9 cellular contexts compared by ENCODE assay signal in the genomic region with DNA sequence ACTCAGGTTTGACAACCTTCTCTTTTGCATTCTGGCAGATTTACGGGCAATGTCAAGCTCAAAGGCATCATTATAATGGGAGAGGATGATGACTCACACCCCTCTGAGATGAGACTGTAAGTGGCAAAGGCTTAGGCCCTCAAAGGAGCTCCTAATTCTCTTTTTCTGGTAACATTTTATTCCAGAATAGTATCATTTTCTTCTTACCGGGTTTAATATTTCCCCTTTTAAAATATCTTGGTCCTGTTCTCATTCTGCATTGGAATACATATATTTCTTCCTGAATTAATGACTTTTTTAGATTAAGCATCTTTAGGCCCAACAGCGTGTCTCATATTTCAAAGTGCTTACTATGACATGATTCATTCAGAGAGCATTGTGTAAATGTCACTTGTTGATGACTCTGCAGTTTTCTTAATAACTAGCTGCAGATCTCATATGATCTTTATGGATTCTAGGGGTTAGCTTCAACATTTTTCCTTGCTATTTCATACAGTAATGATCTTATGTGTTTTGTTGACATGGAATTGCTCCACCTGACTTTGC. TPM values are rescaled to one million over a fixed set of nuclear protein-coding genes. Genes with fewer than 3 reads are reported as not detected.
DNase-seq lines count a peak whose midpoint lies in the region; TF ChIP-seq lines count a peak whose summit lies in the region.
"Had no signal": no experiment of that assay in that cellular context is flagged by ENCODE, and none has a peak within 500 bp of the region (broad histone marks: within the 10 kb centered on the region; RNA-seq: fewer than 3 reads in every experiment).

No MANE protein-coding gene starts in this region.

- peak overlapping the region; percentile 74 for H3K4me3 Mint-ChIP-seq in Calu3 (ENCODE audit: low read depth, unreplicated experiment)
- peak overlapping the region; percentile 94 for H3K4me3 Mint-ChIP-seq in nephron progenitor cell

- H3K27me3 Mint-ChIP-seq in Calu3 (ENCODE audit: unreplicated experiment) (no peaks in the 10 kb centered on the region), nephron progenitor cell (ENCODE audit: low read depth, poor library complexity) (no peaks in the 10 kb centered on the region)

- TF ChIP-seq POLR2A in uterus (IDR thresholded peaks at IDR 0.05) = no peak

- H3K9ac ChIP-seq in MM.1S (ENCODE audit: low read length) = no peak overlapping the region; the same call in 1 of the 2 replicates

- no TSS peak for BruUV-seq in Calu3 (replicated peaks; lab: Mats Ljungman, UMichigan)

- H3K27ac Mint-ChIP-seq in Calu3 (ENCODE audit: unreplicated experiment) (no peak overlapping the region), nephron progenitor cell (no peak overlapping the region)

- H4K20me1 ChIP-seq in MM.1S (ENCODE audit: insufficient read depth, low read length) = 0 out of 2 replicates have a peak, but pooled peaks cover 3% of the 10 kb centered on the region

- H3K27me3 ChIP-seq in MM.1S (replicated peaks; ENCODE audit: insufficient read depth, low read length) = no peaks in the 10 kb centered on the region
- no peaks in the 10 kb centered on the region for H3K27me3 ChIP-seq in brain microvascular endothelial cell (replicated peaks)
- no peaks in the 10 kb centered on the region for H3K27me3 ChIP-seq in uterus

- no peak for DNase-seq in Calu3
- no peak for DNase-seq in MM.1S
- DNase-seq in brain microvascular endothelial cell = no peak
- DNase-seq in nephron progenitor cell = no peak
- no peak for DNase-seq in NCI-H345 (lab: John Stamatoyannopoulos, UW)
- no peak for DNase-seq in NCI-H2107 (lab: John Stamatoyannopoulos, UW)
- no peak for DNase-seq in uterus
- DNase-seq in NCI-H2227 (lab: John Stamatoyannopoulos, UW; ENCODE audit: unreplicated experiment) = no peak
- DNase-seq: T-helper 9 cell had no signal

- H3K9me2 ChIP-seq in MM.1S (replicated peaks; ENCODE audit: insufficient read depth, low read length) = no peaks in the 10 kb centered on the region

- H3K9me3 ChIP-seq in MM.1S (replicated peaks; ENCODE audit: insufficient read depth, low read length) = no peaks in the 10 kb centered on the region
- H3K9me3 ChIP-seq in uterus = no peaks in the 10 kb centered on the region

- H3K36me3 ChIP-seq in MM.1S (replicated peaks; ENCODE audit: insufficient read depth, low read length) = no peaks in the 10 kb centered on the region; the same call in none of the 2 replicates
- H3K36me3 ChIP-seq in brain microvascular endothelial cell (replicated peaks) = peaks cover 11% of the 10 kb centered on the region
- no peaks in the 10 kb centered on the region for H3K36me3 ChIP-seq in uterus

- H3K4me2 ChIP-seq in MM.1S (ENCODE audit: low read depth, low read length) = peak overlapping the region; percentile 64; the same call in 1 of the 2 replicates

- no peak overlapping the region for H2AFZ ChIP-seq in MM.1S (ENCODE audit: low read length)

- H3K27ac ChIP-seq in MM.1S (ENCODE audit: low read length) (no peak overlapping the region), brain microvascular endothelial cell (peak overlapping the region; percentile 75), uterus (no peak overlapping the region)

- CTCF ChIA-PET in Calu3 (lab: Charles Lee) = interaction anchor here (0.6 to 1.3 kb wide), 2 partner anchors 13 to 46 kb away, joined by 3 to 4 read pairs; no protein-coding TSS in a partner anchor

- TF ChIP-seq CTCF in Calu3 (IDR thresholded peaks at IDR 0.05; ENCODE audit: unreplicated experiment) (no peak), MM.1S (IDR thresholded peaks at IDR 0.05; ENCODE audit: low read length) (no peak), brain microvascular endothelial cell (IDR thresholded peaks at IDR 0.05; ENCODE audit: low read depth, low read length, missing control alignments) (no peak), nephron progenitor cell (IDR thresholded peaks at IDR 0.05) (no peak), uterus (IDR thresholded peaks at IDR 0.05) (no peak)

- H3K79me2 ChIP-seq in MM.1S (ENCODE audit: low read length) = peaks cover 62% of the 10 kb centered on the region

- H3K9me3 Mint-ChIP-seq in Calu3 (ENCODE audit: low read depth, unreplicated experiment) (no peaks in the 10 kb centered on the region), nephron progenitor cell (no peaks in the 10 kb centered on the region)

- H3K4me1 ChIP-seq in MM.1S (ENCODE audit: low read length) (peaks cover 10% of the 10 kb centered on the region; the same call in 1 of the 2 replicates), uterus (peaks cover 0 to 6% of the 10 kb centered on the region in 2 donors)

- H3K4me3 ChIP-seq in MM.1S (ENCODE audit: low read length) (no peak overlapping the region), brain microvascular endothelial cell (ENCODE audit: low read depth, low read length) (peak overlapping the region; percentile 83), uterus (no peak overlapping the region)

- H3K36me3 Mint-ChIP-seq in Calu3 (ENCODE audit: insufficient read depth, unreplicated experiment) (peaks cover 24% of the 10 kb centered on the region), nephron progenitor cell (ENCODE audit: low read depth) (peaks cover 32% of the 10 kb centered on the region)

- in situ Hi-C loops in brain microvascular endothelial cell (cut with HindIII; ENCODE audit: low pct_ligation_motif_present, low sequenced_read_pairs) = no loop called here

- intact Hi-C loops in Calu3 (cut with micrococcal nuclease; ENCODE audit: unreplicated experiment) (no loop called here), uterus (cut with DNase I; ENCODE audit: low total_unique reads) (no loop called here)

- no peaks in the 10 kb centered on the region for H3F3A ChIP-seq in MM.1S (ENCODE audit: insufficient read depth, low read length)

- H3K4me1 Mint-ChIP-seq in Calu3 (ENCODE audit: low read depth, unreplicated experiment) (peaks cover 14% of the 10 kb centered on the region), nephron progenitor cell (peaks cover 34% of the 10 kb centered on the region)

RNA-seq across cellular contexts. Expression of a gene that starts 1.7 kb away (rescaled TPM):
- total RNA-seq in Calu3 (2022) (30.6 and 33.0 TPM in 2 replicates), uterus (10 to 100 TPM; 27.4 to 59.0 (median 49.9) TPM)

RNA-seq across cellular contexts. Expression of a gene that starts 11.0 kb away (rescaled TPM):
- total RNA-seq in Calu3 (2022) (52.0 and 66.5 TPM in 2 replicates), uterus (10 to 100 TPM in 3 of 4 donors, 1 to 10 TPM in 1; 4.6 to 33.5 (median 20.3) TPM)

RNA-seq across cellular contexts. Expression of a gene that starts 20.7 kb away (rescaled TPM):
- total RNA-seq in Calu3 (2022) (76.7 and 97.9 TPM in 2 replicates), uterus (10 to 100 TPM; 14.1 to 16.7 (median 15.0) TPM)

RNA-seq across cellular contexts. Expression of a gene that starts 36.6 kb away (rescaled TPM):
- 32.4 and 36.5 TPM in 2 replicates for total RNA-seq in Calu3 (2022)
- 10 to 100 TPM in 3 of 4 donors, 1 to 10 TPM in 1; 9.7 to 35.7 (median 22.6) TPM for total RNA-seq in uterus

RNA-seq across cellular contexts. Expression of a gene that starts 45.3 kb away (rescaled TPM):
- total RNA-seq in Calu3 (2022) (23.1 and 27.8 TPM in 2 replicates), uterus (10 to 100 TPM; 31.0 to 46.6 (median 32.6) TPM)
